Comparison of ENCODE assay signal across 15 cellular contexts in genomic region chr4:157270108-157270507, GRCh38. TPM values are rescaled to one million over a fixed set of nuclear protein-coding genes. Genes with fewer than 3 reads are reported as not detected.
A peak's percentile ranks its signal among the peaks of the same experiment; 100 is the strongest.
DNase-seq lines count a peak whose midpoint lies in the region; ATAC-seq lines count a peak whose summit lies in the region.
"Had no signal": no experiment of that assay in that cellular context is flagged by ENCODE, and none has a peak within 500 bp of the region (broad histone marks: within the 10 kb centered on the region; RNA-seq: fewer than 3 reads in every experiment).

No MANE protein-coding gene starts in this region.

- no peaks in the 10 kb centered on the region for H3K9me3 ChIP-seq in trophoblast cell (ENCODE audit: insufficient read depth, low read depth, low read length)

- DNase-seq in NCI-H2081 (lab: John Stamatoyannopoulos, UW) = peak; percentile 12 to 66
- no peak for DNase-seq in NCI-H2081 treated with DMSO at 0.1 percent for 48 hours (lab: John Stamatoyannopoulos, UW)
- DNase-seq in NCI-H2171 treated with DMSO at 0.1 percent for 48 hours (lab: John Stamatoyannopoulos, UW) = peak; percentile 54
- DNase-seq in cerebellar cortex (ENCODE audit: low spot score) = peak; percentile 79
- DNase-seq in trophoblast cell = no peak
- DNase-seq: AML-193, HCEC 1CT, Karpas-422, MM.1S, NCI-H1694 treated with DMSO at 0.1 percent for 48 hours, NCI-H510A, SHP77 treated with DMSO at 0.1 percent for 48 hours, T-helper 17 cell had no signal

- WGBS in trophoblast cell (ENCODE audit: extremely low coverage, insufficient coverage, insufficient read length) = no CpG with 5 or more reads among the region's 2 CpGs

- no peaks in the 10 kb centered on the region for H3K4me1 ChIP-seq in trophoblast cell (ENCODE audit: control insufficient read depth in 1 of 2, insufficient read depth in 2 of 2, low read length in 2 of 2)

- H2BK12ac ChIP-seq in trophoblast cell (ENCODE audit: low read length) = no peak overlapping the region

- no peak overlapping the region for H3K18ac ChIP-seq in trophoblast cell (ENCODE audit: low read length)

- H3K36me3 ChIP-seq in trophoblast cell (ENCODE audit: control insufficient read depth in 1 of 2, insufficient read depth in 2 of 2, low read length in 2 of 2) = no peaks in the 10 kb centered on the region

- no peak overlapping the region for H2BK5ac ChIP-seq in trophoblast cell (ENCODE audit: low read depth, low read length, poor library complexity)

- no peak overlapping the region for H4K91ac ChIP-seq in trophoblast cell (ENCODE audit: low read depth, low read length)

- no peak overlapping the region for H3K4me3 ChIP-seq in trophoblast cell (ENCODE audit: low read depth, low read length)

- ATAC-seq in GM19395 (IDR thresholded peaks at IDR 0.05; ENCODE audit: unreplicated experiment) = no peak
- ATAC-seq in GM21515 (IDR thresholded peaks at IDR 0.05; ENCODE audit: unreplicated experiment) = no peak
- ATAC-seq: T-helper 17 cell had no signal

- H4K8ac ChIP-seq in trophoblast cell (ENCODE audit: low read depth, low read length) = no peak overlapping the region

- no peak overlapping the region for H2BK120ac ChIP-seq in trophoblast cell (ENCODE audit: insufficient read depth, low read length, poor library complexity)

- no peak overlapping the region for H3K23ac ChIP-seq in trophoblast cell (ENCODE audit: low read length)

- no peaks in the 10 kb centered on the region for H3K79me2 ChIP-seq in trophoblast cell (ENCODE audit: control insufficient read depth, insufficient read depth, low read length, poor library complexity)

- no peak overlapping the region for H3K9ac ChIP-seq in trophoblast cell (ENCODE audit: low read length)

- H3K4me2 ChIP-seq in trophoblast cell (ENCODE audit: low read length) = no peak overlapping the region

- no peak overlapping the region for H3K14ac ChIP-seq in trophoblast cell (ENCODE audit: low read length)

- H3K4ac ChIP-seq in trophoblast cell (ENCODE audit: low read depth, low read length) = no peak overlapping the region

- no peaks in the 10 kb centered on the region for H3K27me3 ChIP-seq in trophoblast cell (ENCODE audit: insufficient read depth, low read length)

- no peak overlapping the region for H4K12ac ChIP-seq in trophoblast cell (ENCODE audit: low read depth, low read length)

- no peaks in the 10 kb centered on the region for H3K79me1 ChIP-seq in trophoblast cell (ENCODE audit: low read length)

- H3K27ac ChIP-seq in trophoblast cell (ENCODE audit: low read depth, low read length) = no peak overlapping the region

- H2AK5ac ChIP-seq in trophoblast cell (ENCODE audit: low read length) = no peak overlapping the region

- H2AFZ ChIP-seq in trophoblast cell (ENCODE audit: insufficient read depth, low read length, poor library complexity) = no peak overlapping the region

RNA-seq across cellular contexts. Expression of gene GRIA2, which starts 49.6 kb away (rescaled TPM):
- polyA plus RNA-seq in trophoblast cell (2013) = not detected in 2 replicates

Comparison
In these comparisons a context has a peak if more than half of its experiments do, and no peak if none do; other contexts are left out.
1. DNase-seq: peak in NCI-H2081 (2 of 2), NCI-H2171 treated with DMSO at 0.1 percent for 48 hours (single experiment) and cerebellar cortex (single experiment); none in NCI-H2081 treated with DMSO at 0.1 percent for 48 hours (single experiment) and trophoblast cell (0 of 2).